ENCODE assay signal across 8 cellular contexts in genomic region chr19:48444933-48445194, GRCh38. TPM values are rescaled to one million over a fixed set of nuclear protein-coding genes. Genes with fewer than 3 reads are reported as not detected.
DNase-seq lines count a peak whose midpoint lies in the region; ATAC-seq and TF ChIP-seq lines count a peak whose summit lies in the region.

No MANE protein-coding gene starts in this region.

- peak overlapping the region; percentile 93 for H3K4me3 ChIP-seq in colonic mucosa

- peaks cover 25% of the 10 kb centered on the region for H3K27me3 ChIP-seq in CD4-positive, alpha-beta T cell (ENCODE audit: control insufficient read depth, insufficient read depth, low read length)
- H3K27me3 ChIP-seq in colonic mucosa = peaks cover 27% of the 10 kb centered on the region

- POLR2A ChIA-PET in CD4-positive, alpha-beta T cell (lab: Charles Lee) = interaction anchor here (1.0 to 1.7 kb wide), 3 partner anchors 124 to 200 kb away, joined by 3 to 8 read pairs (median 3); partner anchors contain the start of genes RPL18 and SPHK2

- H3K36me3 Mint-ChIP-seq in CD4-positive, alpha-beta T cell (ENCODE audit: low read depth) = peaks cover 41% of the 10 kb centered on the region
- H3K36me3 Mint-ChIP-seq in neural crest cell (ENCODE audit: low read depth) = peaks cover 4% of the 10 kb centered on the region

- no peaks in the 10 kb centered on the region for H3K9me3 Mint-ChIP-seq in CD4-positive, alpha-beta T cell
- H3K9me3 Mint-ChIP-seq in neural crest cell = no peaks in the 10 kb centered on the region

- no peak for ATAC-seq in CD4-positive, alpha-beta T cell (ENCODE audit: poor library complexity)
- ATAC-seq in HG02798 (IDR thresholded peaks at IDR 0.05; ENCODE audit: poor library complexity, unreplicated experiment) = no peak
- ATAC-seq in HG03159 (IDR thresholded peaks at IDR 0.05; ENCODE audit: unreplicated experiment) = no peak

- H3K27me3 Mint-ChIP-seq in CD4-positive, alpha-beta T cell = peaks cover 28% of the 10 kb centered on the region
- H3K27me3 Mint-ChIP-seq in neural crest cell (ENCODE audit: low read depth) = no peaks in the 10 kb centered on the region

- peak overlapping the region; percentile 93 for H3K4me3 Mint-ChIP-seq in CD4-positive, alpha-beta T cell
- H3K4me3 Mint-ChIP-seq in neural crest cell = peak overlapping the region; percentile 97

- CTCF ChIA-PET in CD4-positive, alpha-beta T cell (lab: Charles Lee) = interaction anchor here (0.8 to 1.5 kb wide), 4 partner anchors 51 to 94 kb away, joined by 3 to 8 read pairs (median 4); partner anchors contain the start of genes GRIN2D, KDELR1 and TMEM143

- H3K4me1 ChIP-seq in colonic mucosa = peaks cover 4% of the 10 kb centered on the region

- H3K27ac Mint-ChIP-seq in CD4-positive, alpha-beta T cell = peak overlapping the region; percentile 78
- H3K27ac Mint-ChIP-seq in neural crest cell (ENCODE audit: unreplicated experiment) = peak overlapping the region; percentile 96

- H3K4me1 Mint-ChIP-seq in CD4-positive, alpha-beta T cell (ENCODE audit: low read depth) = peaks cover 25% of the 10 kb centered on the region
- peaks cover 33% of the 10 kb centered on the region for H3K4me1 Mint-ChIP-seq in neural crest cell

- no peaks in the 10 kb centered on the region for H3K9me3 ChIP-seq in CD4-positive, alpha-beta T cell (ENCODE audit: control insufficient read depth, low read length)
- no peaks in the 10 kb centered on the region for H3K9me3 ChIP-seq in colonic mucosa

- intact Hi-C loops in CD4-positive, alpha-beta T cell (cut with DNase I, micrococcal nuclease) = loop anchor here (1.0 to 5.0 kb wide), 6 partner anchors 24 to 128 kb away; partner anchors contain the start of genes CYTH2 (in 1 of the 2), KDELR1 (in 1 of the 2) and TMEM143 (in 1 of the 2)
- intact Hi-C loops in colonic mucosa (cut with DNase I) = no loop called here

- peaks cover 4% of the 10 kb centered on the region for H3K36me3 ChIP-seq in colonic mucosa

- H3K27ac ChIP-seq in CD4-positive, alpha-beta T cell (ENCODE audit: low read depth, low read length) = no peak overlapping the region
- no peak overlapping the region for H3K27ac ChIP-seq in colonic mucosa

- TF ChIP-seq CTCF in CD4-positive, alpha-beta T cell (IDR thresholded peaks at IDR 0.05) = no peak
- TF ChIP-seq CTCF in colonic mucosa (IDR thresholded peaks at IDR 0.05) (no peak), neural crest cell (conservative IDR thresholded peaks at IDR 0.05) (no peak)

- no peak for DNase-seq in CD4-positive, alpha-beta T cell
- DNase-seq in LHCN-M2 (ENCODE audit: low read depth) (peak; percentile 7), colonic mucosa (no peak), neural crest cell (ENCODE audit: low read depth, low spot score) (no peak), HuH-7 (ENCODE audit: low spot score) (no peak)
- no peak for DNase-seq in stimulated activated CD4-positive, alpha-beta T cell treated with anti-CD3 and anti-CD28 coated beads, Interleukin-2, amount 100 ng/mL, for 48 hours

- no peak overlapping the region for H3K9ac ChIP-seq in colonic mucosa (ENCODE audit: low read depth in 2 of 2, low read length in 2 of 2)

RNA-seq across cellular contexts. Expression of gene GRWD1, which starts 0.9 kb away (rescaled TPM):
- 10 to 100 TPM; 21.4 to 21.7 TPM for total RNA-seq in CD4-positive, alpha-beta T cell
- total RNA-seq in LHCN-M2 (2014; rRNA removed) (66.9 and 70.5 TPM in 2 replicates), colonic mucosa (10 to 100 TPM; 17.0 to 45.8 TPM), neural crest cell (52.1 and 56.1 TPM in 2 replicates)
- 26.8 TPM for polyA plus RNA-seq in LHCN-M2 (2012)

RNA-seq across cellular contexts. Expression of gene KCNJ14, which starts 10.5 kb away (rescaled TPM):
- total RNA-seq in CD4-positive, alpha-beta T cell = 1 to 10 TPM; 1.7 to 2.0 TPM
- total RNA-seq in LHCN-M2 (2014; rRNA removed) = 0.52 and 0.71 TPM in 2 replicates
- polyA plus RNA-seq in LHCN-M2 (2012) = 0.33 TPM
- under 1 TPM; 0.35 to 0.99 TPM for total RNA-seq in colonic mucosa
- 1.5 and 2.0 TPM in 2 replicates for total RNA-seq in neural crest cell

RNA-seq across cellular contexts. Expression of gene CYTH2, which starts 24.3 kb away (rescaled TPM):
- 10 to 100 TPM; 23.4 to 25.3 TPM for total RNA-seq in CD4-positive, alpha-beta T cell
- total RNA-seq in LHCN-M2 (2014; rRNA removed) (37.7 and 61.0 TPM in 2 replicates), colonic mucosa (10 to 100 TPM; 55.4 to 70.2 TPM), neural crest cell (172 and 196 TPM in 2 replicates)
- 49.4 TPM for polyA plus RNA-seq in LHCN-M2 (2012)

RNA-seq across cellular contexts. Expression of gene GRIN2D, which starts 51.4 kb away (rescaled TPM):
- under 1 TPM in 1 of 2 experiments, not detected in 1; 0.06 TPM for total RNA-seq in CD4-positive, alpha-beta T cell
- not detected in 2 replicates for total RNA-seq in LHCN-M2 (2014; rRNA removed)
- polyA plus RNA-seq in LHCN-M2 (2012) = 0.17 TPM
- under 1 TPM; 0.35 to 0.49 TPM for total RNA-seq in colonic mucosa
- total RNA-seq in neural crest cell = 0.68 and 0.75 TPM in 2 replicates

RNA-seq across cellular contexts. Expression of gene KDELR1, which starts 53.5 kb away (rescaled TPM):
- 10 to 100 TPM; 32.2 to 39.6 TPM for total RNA-seq in CD4-positive, alpha-beta T cell
- total RNA-seq in LHCN-M2 (2014; rRNA removed) (115 and 121 TPM in 2 replicates), colonic mucosa (100 to 1,000 TPM; 233 to 249 TPM), neural crest cell (163 and 172 TPM in 2 replicates)
- polyA plus RNA-seq in LHCN-M2 (2012) = 271 TPM
